In the genomic region with DNA sequence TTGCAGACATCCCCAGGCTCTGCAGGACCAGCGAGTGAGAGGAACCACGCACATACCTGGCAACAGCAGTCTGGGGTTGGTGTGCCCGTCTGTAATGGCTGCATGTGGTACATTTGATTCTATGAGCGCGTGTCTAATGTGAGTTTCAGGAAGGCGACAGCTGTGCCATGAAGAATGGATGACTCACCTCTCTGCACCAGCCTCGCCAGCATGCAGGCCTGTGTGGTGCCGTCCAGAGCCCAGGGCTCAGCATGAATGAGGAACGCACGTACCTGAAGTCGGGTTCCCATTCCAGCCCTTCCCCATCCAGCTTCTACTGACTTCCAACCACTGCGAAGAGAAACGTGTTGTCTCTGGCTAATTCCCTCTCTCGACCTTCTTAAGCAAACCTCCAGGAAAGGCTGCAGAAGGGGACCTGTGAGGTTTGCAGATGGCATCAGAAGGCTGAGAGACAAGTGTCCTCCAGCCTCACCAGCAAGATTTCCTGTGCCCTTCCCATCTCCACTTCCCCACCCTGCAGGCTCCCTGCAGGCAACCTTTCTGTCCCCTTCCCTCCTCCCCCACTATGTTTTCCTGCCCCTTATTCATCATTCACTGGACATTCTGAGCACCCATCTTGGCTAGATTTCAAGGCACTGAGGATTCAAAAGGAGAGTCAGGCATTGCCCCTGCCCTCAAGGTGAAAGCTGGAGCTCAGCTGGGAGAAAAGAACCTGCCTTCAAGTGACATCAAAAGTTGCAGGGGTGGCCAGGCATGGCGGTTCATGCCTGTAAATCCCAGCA, we compare ENCODE assay signal across 17 cellular contexts. TPM values are rescaled to one million over a fixed set of nuclear protein-coding genes. Genes with fewer than 3 reads are reported as not detected.
DNase-seq lines count a peak whose midpoint lies in the region; ATAC-seq and TF ChIP-seq lines count a peak whose summit lies in the region.
"Had no signal": no experiment of that assay in that cellular context is flagged by ENCODE, and none has a peak within 500 bp of the region (broad histone marks: within the 10 kb centered on the region; RNA-seq: fewer than 3 reads in every experiment).

No MANE protein-coding gene starts in this region.

- intact Hi-C loops in psoas muscle (cut with DNase I) = loop anchor here in 1 of 2 donors (5.0 kb wide), 1 partner anchor 150 kb away; no protein-coding TSS in a partner anchor

- 60 to 76% (median 60%) methylated on average over 15 of the region's 15 CpGs for WGBS in psoas muscle, 3 donors
- 93% methylated on average over 13 to 15 of the region's 15 CpGs for WGBS in tibial nerve, 2 donors

- no peak overlapping the region for H3K4me3 ChIP-seq in epithelial cell of esophagus (ENCODE audit: low read length)
- no peak overlapping the region for H3K4me3 ChIP-seq in psoas muscle
- no peak overlapping the region for H3K4me3 ChIP-seq in tibial nerve
- H3K4me3 ChIP-seq: BLaER1 treated with 17β-estradiol and CSF1 and Interleukin-3, amounts not matched to agents 10 nM and 100 nM had no signal

- TF ChIP-seq POLR2A in tibial nerve (IDR thresholded peaks at IDR 0.05) = no peak

- TF ChIP-seq CTCF in epithelial cell of esophagus (IDR thresholded peaks at IDR 0.05; ENCODE audit: insufficient read depth, low read depth, low read length, missing control alignments) (no peak), psoas muscle (IDR thresholded peaks at IDR 0.05) (no peak), omental fat pad (IDR thresholded peaks at IDR 0.05) (no peak), tibial nerve (IDR thresholded peaks at IDR 0.05) (no peak)

- no peaks in the 10 kb centered on the region for H3K9me3 ChIP-seq in psoas muscle
- no peaks in the 10 kb centered on the region for H3K9me3 ChIP-seq in tibial nerve

- DNase-seq in EL = peak; percentile 15
- DNase-seq in NCI-H774 (lab: John Stamatoyannopoulos, UW) = peak; percentile 64
- peak; percentile 60 for DNase-seq in epithelial cell of esophagus (ENCODE audit: low read depth)
- DNase-seq in psoas muscle = peak in 1 of 2 donors; percentile 47
- no peak for DNase-seq in SIG-M5 treated with dmso at 0.1 percent for 504 hours (lab: John Stamatoyannopoulos, UW; ENCODE audit: unreplicated experiment)
- DNase-seq in omental fat pad (ENCODE audit: low spot score) = no peak
- no peak for DNase-seq in tibial nerve (ENCODE audit: low spot score in 2 of 2)
- no peak for DNase-seq in DMS153 (lab: John Stamatoyannopoulos, UW)
- DNase-seq: activated CD4-positive, alpha-beta T cell treated with anti-CD3 and anti-CD28 coated beads for 4 hours; activated naive CD4-positive, alpha-beta T cell treated with anti-CD3 and anti-CD28 coated beads, Interleukin-2, amount 50 U/mL, for 16 hours; effector CD4-positive, alpha-beta T cell; foreskin fibroblast; KG1; NCI-H1694; NCI-H526 treated with DMSO at 0.1 percent for 48 hours; stimulated activated CD4-positive, alpha-beta T cell treated with anti-CD3 and anti-CD28 coated beads, Interleukin-15, amount 100 ng/mL, for 24 hours had no signal

- ATAC-seq in psoas muscle (peak; percentile 57 to 76 (median 64)), omental fat pad (ENCODE audit: low FRiP score) (no peak)

- no peaks in the 10 kb centered on the region for H3K36me3 ChIP-seq in psoas muscle (ENCODE audit: insufficient read depth in 1 of 2, low read depth in 1 of 2)
- H3K36me3 ChIP-seq in tibial nerve = no peaks in the 10 kb centered on the region
- H3K36me3 ChIP-seq: BLaER1 treated with 17β-estradiol and CSF1 and Interleukin-3, amounts not matched to agents 10 nM and 100 nM had no signal

- TF ChIP-seq EP300 in tibial nerve (IDR thresholded peaks at IDR 0.05) = no peak

- H3K27me3 ChIP-seq in psoas muscle (ENCODE audit: insufficient read depth in 3 of 3, low read length in 2 of 3) (no peaks in the 10 kb centered on the region), tibial nerve (no peaks in the 10 kb centered on the region)
- H3K27me3 ChIP-seq: BLaER1 treated with 17β-estradiol and CSF1 and Interleukin-3, amounts not matched to agents 10 nM and 100 nM had no signal

- H3K4me1 ChIP-seq in psoas muscle (peaks cover 24% of the 10 kb centered on the region), tibial nerve (peaks cover 0 to 35% (median 3%) of the 10 kb centered on the region in 4 donors)
- H3K4me1 ChIP-seq: BLaER1 treated with 17β-estradiol and CSF1 and Interleukin-3, amounts not matched to agents 10 nM and 100 nM had no signal

- no peak overlapping the region for H3K27ac ChIP-seq in psoas muscle
- H3K27ac ChIP-seq in tibial nerve = no peak overlapping the region
- H3K27ac ChIP-seq: BLaER1 treated with 17β-estradiol and CSF1 and Interleukin-3, amounts not matched to agents 10 nM and 100 nM had no signal

RNA-seq across cellular contexts. Expression of a gene that starts 54.3 kb away (rescaled TPM):
- 10 to 100 TPM; 13.0 to 20.8 (median 15.5) TPM for total RNA-seq in psoas muscle
- 10 to 100 TPM in 2 of 3 donors, 1 to 10 TPM in 1; 9.8 to 18.3 (median 11.4) TPM for polyA plus RNA-seq in psoas muscle
- total RNA-seq in omental fat pad = 10 to 100 TPM; 15.0 to 46.5 (median 16.9) TPM
- 10 to 100 TPM; 18.3 to 39.2 (median 32.3) TPM for total RNA-seq in tibial nerve

Comparison
In these comparisons a context has a peak if more than half of its experiments do, and no peak if none do; other contexts are left out.
1. DNase-seq: peak in EL (single experiment), NCI-H774 (single experiment) and epithelial cell of esophagus (single experiment); none in SIG-M5 treated with dmso at 0.1 percent for 504 hours (single experiment), omental fat pad (single experiment), tibial nerve (0 of 2) and DMS153 (single experiment).